ENCODE assay signal across 22 cellular contexts in the genomic region with DNA sequence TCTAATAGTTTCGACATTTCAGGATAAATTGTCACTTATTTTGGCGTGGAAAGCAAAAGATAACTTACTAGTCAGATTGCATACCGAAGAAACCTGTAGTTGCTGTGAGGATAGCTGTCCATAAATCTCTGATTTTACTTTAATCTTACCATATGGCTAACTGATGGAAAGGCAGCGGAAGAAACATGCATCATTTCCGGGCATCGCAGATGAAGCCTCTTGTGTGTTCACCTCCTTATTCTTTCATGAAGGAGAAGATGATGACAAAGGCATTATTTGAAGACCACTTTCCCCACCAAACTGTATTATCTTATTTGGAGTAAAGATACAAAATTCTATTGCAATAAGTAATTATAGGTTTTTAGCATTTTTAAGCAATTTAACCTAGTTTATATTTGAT.
"Had no signal": no experiment of that assay in that cellular context is flagged by ENCODE, and none has a peak within 500 bp of the region (broad histone marks: within the 10 kb centered on the region; RNA-seq: fewer than 3 reads in every experiment).

No MANE protein-coding gene starts in this region.

- H3K36me3 Mint-ChIP-seq: activated naive CD8-positive, alpha-beta T cell treated with anti-CD3 and anti-CD28 coated beads for 36 hours had no signal

- DNase-seq: activated CD4-positive, alpha-beta T cell treated with anti-CD3 and anti-CD28 coated beads, Interleukin-2, amount 10 ng/mL, durations not matched to agents 24 days and 14 days; activated CD4-positive, alpha-beta T cell treated with anti-CD3 and anti-CD28 coated beads, Interleukin-2, amount 50 U/mL, for 4 hours; activated CD8-positive, alpha-beta T cell treated with anti-CD3 and anti-CD28 coated beads for 36 hours; activated effector memory CD4-positive, alpha-beta T cell treated with anti-CD3 and anti-CD28 coated beads, Interleukin-2, amount 50 U/mL, for 16 hours; activated naive CD4-positive, alpha-beta T cell; activated naive CD4-positive, alpha-beta T cell treated with anti-CD3 and anti-CD28 coated beads, Interleukin-2, amount 50 U/mL, for 16 hours; activated naive CD8-positive, alpha-beta T cell treated with anti-CD3 and anti-CD28 coated beads for 36 hours; activated T-cell treated with anti-CD3 and anti-CD28 coated beads, Interleukin-2, amount 50 U/mL, for 1 hour; activated T-cell treated with anti-CD3 and anti-CD28 coated beads, Interleukin-2, amount 50 U/mL, for 72 hours; amygdala; body of pancreas; NCI-H1105 treated with DMSO at 0.1 percent for 48 hours; NCI-H1436; NCI-H1694; NCI-H1930; NCI-H2081 treated with DMSO at 0.1 percent for 48 hours; NCI-H446 treated with DMSO at 0.1 percent for 48 hours; NCI-H524; Peyer's patch; SIG-M5 had no signal

- H3K4me1 Mint-ChIP-seq: activated CD4-positive, alpha-beta T cell treated with anti-CD3 and anti-CD28 coated beads, Interleukin-2, amount 10 ng/mL, durations not matched to agents 24 days and 14 days; activated naive CD8-positive, alpha-beta T cell treated with anti-CD3 and anti-CD28 coated beads for 36 hours; activated T-helper 17 cell treated with anti-CD3 and anti-CD28 coated beads, Interleukin-2, amount 50 U/mL, for 72 hours had no signal

- H3K27ac Mint-ChIP-seq: activated CD4-positive, alpha-beta T cell treated with anti-CD3 and anti-CD28 coated beads, Interleukin-2, amount 10 ng/mL, durations not matched to agents 24 days and 14 days; activated CD8-positive, alpha-beta T cell treated with anti-CD3 and anti-CD28 coated beads for 36 hours; activated naive CD8-positive, alpha-beta T cell treated with anti-CD3 and anti-CD28 coated beads for 36 hours; activated T-cell treated with anti-CD3 and anti-CD28 coated beads, Interleukin-2, amount 50 U/mL, for 72 hours; activated T-helper 17 cell treated with anti-CD3 and anti-CD28 coated beads, Interleukin-2, amount 50 U/mL, for 72 hours had no signal

- H3K4me3 Mint-ChIP-seq: activated CD4-positive, alpha-beta T cell treated with anti-CD3 and anti-CD28 coated beads, Interleukin-2, amount 10 ng/mL, durations not matched to agents 24 days and 14 days; activated CD8-positive, alpha-beta T cell treated with anti-CD3 and anti-CD28 coated beads for 36 hours; activated naive CD8-positive, alpha-beta T cell treated with anti-CD3 and anti-CD28 coated beads for 36 hours; activated T-cell treated with anti-CD3 and anti-CD28 coated beads, Interleukin-2, amount 50 U/mL, for 72 hours; activated T-helper 17 cell treated with anti-CD3 and anti-CD28 coated beads, Interleukin-2, amount 50 U/mL, for 72 hours had no signal

- H3K27me3 Mint-ChIP-seq: activated CD4-positive, alpha-beta T cell treated with anti-CD3 and anti-CD28 coated beads, Interleukin-2, amount 10 ng/mL, durations not matched to agents 24 days and 14 days; activated CD8-positive, alpha-beta T cell treated with anti-CD3 and anti-CD28 coated beads for 36 hours; activated naive CD8-positive, alpha-beta T cell treated with anti-CD3 and anti-CD28 coated beads for 36 hours; activated T-helper 17 cell treated with anti-CD3 and anti-CD28 coated beads, Interleukin-2, amount 50 U/mL, for 72 hours had no signal

- ATAC-seq: activated CD8-positive, alpha-beta T cell treated with anti-CD3 and anti-CD28 coated beads for 36 hours; activated T-cell treated with anti-CD3 and anti-CD28 coated beads, Interleukin-2, amount 50 U/mL, for 72 hours; activated T-helper 17 cell treated with anti-CD3 and anti-CD28 coated beads, Interleukin-2, amount 50 U/mL, for 72 hours; body of pancreas; Right ventricle myocardium inferior had no signal

- H3K9me3 Mint-ChIP-seq: activated CD4-positive, alpha-beta T cell treated with anti-CD3 and anti-CD28 coated beads, Interleukin-2, amount 10 ng/mL, durations not matched to agents 24 days and 14 days had no signal
